30 cellular contexts compared by ENCODE assay signal in genomic region chr2:118290436-118291004, GRCh38.
"Had no signal": no experiment of that assay in that cellular context is flagged by ENCODE, and none has a peak within 500 bp of the region (broad histone marks: within the 10 kb centered on the region; RNA-seq: fewer than 3 reads in every experiment).

No MANE protein-coding gene starts in this region.

- H3K27ac ChIP-seq: ascending aorta, breast epithelium, cardiac muscle cell, coronary artery, dorsolateral prefrontal cortex, foreskin keratinocyte, gastrocnemius medialis, heart right ventricle had no signal

- ATAC-seq: activated naive CD4-positive, alpha-beta T cell treated with anti-CD3 and anti-CD28 coated beads, Interleukin-2, amount 50 U/mL, for 72 hours; activated T-cell treated with anti-CD3 and anti-CD28 coated beads, Interleukin-2, amount 50 U/mL, for 72 hours; esophagus mucosa; foreskin keratinocyte; gastrocnemius medialis; heart right ventricle had no signal

- DNase-seq: activated CD4-positive, alpha-beta memory T cell treated with anti-CD3 and anti-CD28 coated beads, Interleukin-2, amount 10 ng/mL, durations not matched to agents 7 days and 5 days; activated CD4-positive, alpha-beta T cell treated with anti-CD3 and anti-CD28 coated beads for 1 hour; activated CD4-positive, alpha-beta T cell treated with anti-CD3 and anti-CD28 coated beads for 4 hours; activated CD4-positive, alpha-beta T cell treated with anti-CD3 and anti-CD28 coated beads, Interleukin-2, amount 10 ng/mL, durations not matched to agents 7 days and 5 days; activated CD4-positive, alpha-beta T cell treated with anti-CD3 and anti-CD28 coated beads, Interleukin-2, amount 50 U/mL, for 4 hours; activated CD4-positive, CD25-positive, alpha-beta regulatory T cell; activated CD8-positive, alpha-beta memory T cell treated with anti-CD3 and anti-CD28 coated beads, Interleukin-2, amount 50 U/mL, for 48 hours; activated gamma-delta T cell; activated naive CD4-positive, alpha-beta T cell; activated naive CD4-positive, alpha-beta T cell treated with anti-CD3 and anti-CD28 coated beads, Interleukin-2, amount 10 ng/mL, durations not matched to agents 7 days and 5 days; activated naive CD8-positive, alpha-beta T cell treated with anti-CD3 and anti-CD28 coated beads, Interleukin-2, amount 10 ng/mL, durations not matched to agents 7 days and 5 days; activated T-cell treated with anti-CD3 and anti-CD28 coated beads for 4 hours; activated T-cell treated with anti-CD3 and anti-CD28 coated beads, Interleukin-2, amount 50 U/mL, for 24 hours; activated T-cell treated with anti-CD3 and anti-CD28 coated beads, Interleukin-2, amount 50 U/mL, for 72 hours; dorsolateral prefrontal cortex; effector memory CD4-positive, alpha-beta T cell; endodermal cell; foreskin keratinocyte; gastrocnemius medialis; heart right ventricle; T-helper 2 cell had no signal

- H3K4me3 ChIP-seq: ascending aorta, breast epithelium, cardiac muscle cell, coronary artery, dorsolateral prefrontal cortex, gastrocnemius medialis, heart right ventricle had no signal

- H3K9me3 Mint-ChIP-seq: activated CD4-positive, alpha-beta memory T cell treated with anti-CD3 and anti-CD28 coated beads, Interleukin-2, amount 10 ng/mL, durations not matched to agents 7 days and 5 days; activated CD4-positive, alpha-beta T cell treated with anti-CD3 and anti-CD28 coated beads, Interleukin-2, amount 10 ng/mL, durations not matched to agents 7 days and 5 days; activated naive CD4-positive, alpha-beta T cell treated with anti-CD3 and anti-CD28 coated beads, Interleukin-2, amount 10 ng/mL, durations not matched to agents 7 days and 5 days; activated naive CD4-positive, alpha-beta T cell treated with anti-CD3 and anti-CD28 coated beads, Interleukin-2, amount 50 U/mL, for 72 hours; activated naive CD8-positive, alpha-beta T cell treated with anti-CD3 and anti-CD28 coated beads, Interleukin-2, amount 10 ng/mL, durations not matched to agents 7 days and 5 days; activated T-cell treated with anti-CD3 and anti-CD28 coated beads, Interleukin-2, amount 50 U/mL, for 24 hours; activated T-cell treated with anti-CD3 and anti-CD28 coated beads, Interleukin-2, amount 50 U/mL, for 72 hours; brain; central memory CD8-positive, alpha-beta T cell; dendritic cell treated with granulocyte-macrophage colony-stimulating factor and Interleukin-4, amounts not matched to agents 40 ng/mL and 50 ng/mL, for 4 days; endodermal cell had no signal

- H3K4me1 ChIP-seq: ascending aorta, breast epithelium, foreskin keratinocyte, gastrocnemius medialis, heart right ventricle had no signal

- H3K9me3 ChIP-seq: ascending aorta, breast epithelium, gastrocnemius medialis, heart right ventricle had no signal

- H3K27ac Mint-ChIP-seq: activated CD4-positive, alpha-beta memory T cell treated with anti-CD3 and anti-CD28 coated beads, Interleukin-2, amount 10 ng/mL, durations not matched to agents 7 days and 5 days; activated CD4-positive, alpha-beta T cell treated with anti-CD3 and anti-CD28 coated beads, Interleukin-2, amount 10 ng/mL, durations not matched to agents 7 days and 5 days; activated naive CD4-positive, alpha-beta T cell treated with anti-CD3 and anti-CD28 coated beads, Interleukin-2, amount 10 ng/mL, durations not matched to agents 7 days and 5 days; activated naive CD4-positive, alpha-beta T cell treated with anti-CD3 and anti-CD28 coated beads, Interleukin-2, amount 50 U/mL, for 72 hours; activated naive CD8-positive, alpha-beta T cell treated with anti-CD3 and anti-CD28 coated beads, Interleukin-2, amount 10 ng/mL, durations not matched to agents 7 days and 5 days; activated T-cell treated with anti-CD3 and anti-CD28 coated beads, Interleukin-2, amount 50 U/mL, for 24 hours; activated T-cell treated with anti-CD3 and anti-CD28 coated beads, Interleukin-2, amount 50 U/mL, for 72 hours; brain; dendritic cell treated with granulocyte-macrophage colony-stimulating factor and Interleukin-4, amounts not matched to agents 40 ng/mL and 50 ng/mL, for 4 days; endodermal cell had no signal

- H3K27me3 ChIP-seq: ascending aorta, breast epithelium, cardiac muscle cell, gastrocnemius medialis had no signal

- H3K36me3 Mint-ChIP-seq: activated naive CD4-positive, alpha-beta T cell treated with anti-CD3 and anti-CD28 coated beads, Interleukin-2, amount 10 ng/mL, durations not matched to agents 7 days and 5 days; activated naive CD4-positive, alpha-beta T cell treated with anti-CD3 and anti-CD28 coated beads, Interleukin-2, amount 50 U/mL, for 72 hours; activated naive CD8-positive, alpha-beta T cell treated with anti-CD3 and anti-CD28 coated beads, Interleukin-2, amount 10 ng/mL, durations not matched to agents 7 days and 5 days; brain had no signal

- H3K4me3 Mint-ChIP-seq: activated CD4-positive, alpha-beta memory T cell treated with anti-CD3 and anti-CD28 coated beads, Interleukin-2, amount 10 ng/mL, durations not matched to agents 7 days and 5 days; activated CD4-positive, alpha-beta T cell treated with anti-CD3 and anti-CD28 coated beads, Interleukin-2, amount 10 ng/mL, durations not matched to agents 7 days and 5 days; activated naive CD4-positive, alpha-beta T cell treated with anti-CD3 and anti-CD28 coated beads, Interleukin-2, amount 10 ng/mL, durations not matched to agents 7 days and 5 days; activated naive CD8-positive, alpha-beta T cell treated with anti-CD3 and anti-CD28 coated beads, Interleukin-2, amount 10 ng/mL, durations not matched to agents 7 days and 5 days; activated T-cell treated with anti-CD3 and anti-CD28 coated beads, Interleukin-2, amount 50 U/mL, for 24 hours; activated T-cell treated with anti-CD3 and anti-CD28 coated beads, Interleukin-2, amount 50 U/mL, for 72 hours; brain; central memory CD8-positive, alpha-beta T cell; dendritic cell treated with granulocyte-macrophage colony-stimulating factor and Interleukin-4, amounts not matched to agents 40 ng/mL and 50 ng/mL, for 4 days; endodermal cell had no signal

- H3K4me1 Mint-ChIP-seq: activated CD4-positive, alpha-beta memory T cell treated with anti-CD3 and anti-CD28 coated beads, Interleukin-2, amount 10 ng/mL, durations not matched to agents 7 days and 5 days; activated CD4-positive, alpha-beta T cell treated with anti-CD3 and anti-CD28 coated beads, Interleukin-2, amount 10 ng/mL, durations not matched to agents 7 days and 5 days; activated naive CD4-positive, alpha-beta T cell treated with anti-CD3 and anti-CD28 coated beads, Interleukin-2, amount 10 ng/mL, durations not matched to agents 7 days and 5 days; activated naive CD8-positive, alpha-beta T cell treated with anti-CD3 and anti-CD28 coated beads, Interleukin-2, amount 10 ng/mL, durations not matched to agents 7 days and 5 days; brain; central memory CD8-positive, alpha-beta T cell; endodermal cell had no signal

- H3K36me3 ChIP-seq: ascending aorta, breast epithelium, cardiac muscle cell, gastrocnemius medialis, heart right ventricle had no signal
